Comparison of ENCODE assay signal across 9 cellular contexts in the genomic region with DNA sequence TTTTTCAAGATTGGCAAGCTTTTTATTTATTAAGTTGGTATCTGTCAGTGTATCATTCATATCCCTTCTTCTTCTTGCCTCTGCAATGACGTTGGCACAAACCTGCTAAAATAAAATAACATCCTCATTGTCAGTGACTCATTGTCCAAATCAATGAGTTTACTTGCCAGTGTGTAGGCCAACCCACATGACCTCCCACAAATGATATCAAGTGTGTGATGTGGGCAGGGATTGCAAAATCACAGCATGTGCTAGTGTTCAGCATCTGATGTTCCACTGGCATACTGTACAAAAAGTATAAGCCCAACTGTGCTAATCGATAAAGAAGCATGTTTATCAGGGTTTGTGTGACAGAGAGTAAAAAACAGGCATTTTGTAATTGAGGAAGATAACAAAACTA. TPM values are rescaled to one million over a fixed set of nuclear protein-coding genes. Genes with fewer than 3 reads are reported as not detected.
DNase-seq lines count a peak whose midpoint lies in the region; ATAC-seq and TF ChIP-seq lines count a peak whose summit lies in the region.
"Had no signal": no experiment of that assay in that cellular context is flagged by ENCODE, and none has a peak within 500 bp of the region (broad histone marks: within the 10 kb centered on the region; RNA-seq: fewer than 3 reads in every experiment).

No MANE protein-coding gene starts in this region.

- no peak for TF ChIP-seq EP300 in sigmoid colon (IDR thresholded peaks at IDR 0.05)

- peak; percentile 89 for ATAC-seq in left colon

- intact Hi-C loops in left colon (cut with DNase I, micrococcal nuclease) (no loop called here), sigmoid colon (cut with DNase I) (no loop called here)

- TF ChIP-seq POLR2A in sigmoid colon (IDR thresholded peaks at IDR 0.05) = no peak

- no peaks in the 10 kb centered on the region for H3K4me1 ChIP-seq in HEK293 (ENCODE audit: control insufficient read depth, insufficient read depth, low read length)
- peaks cover 22% of the 10 kb centered on the region for H3K4me1 ChIP-seq in adipocyte (ENCODE audit: control insufficient read depth, insufficient read depth, low read length)
- peaks cover 0 to 23% (median 9%) of the 10 kb centered on the region in 4 donors for H3K4me1 ChIP-seq in sigmoid colon

- H3K36me3 ChIP-seq in HEK293 (ENCODE audit: control insufficient read depth in 2 of 2, insufficient read depth in 1 of 2, low read length in 2 of 2) (no peaks in the 10 kb centered on the region), adipocyte (ENCODE audit: control insufficient read depth, insufficient read depth, low read length, severe bottlenecking) (no peaks in the 10 kb centered on the region), sigmoid colon (no peaks in the 10 kb centered on the region)

- H3K4me3 ChIP-seq in HEK293 (ENCODE audit: low read depth, low read length) (no peak overlapping the region), adipocyte (ENCODE audit: low read length) (no peak overlapping the region), sigmoid colon (no peak overlapping the region)

- POLR2A ChIA-PET in HEK293 (lab: Yijun Ruan, JAX) = no interaction called here

- H3K27ac ChIP-seq in HEK293 (ENCODE audit: extremely low read depth, low read depth, low read length) = no peak overlapping the region
- no peak overlapping the region for H3K27ac ChIP-seq in sigmoid colon

- WGBS in sigmoid colon, 2 donors = 39 to 68% methylated on average over 2 of the region's 2 CpGs

- DNase-seq in AG09319 (ENCODE audit: extremely low read depth, low read depth) (peak; percentile 52), adipocyte (ENCODE audit: low read depth) (peak; percentile 37), left colon (peak in 1 of 2 donors; percentile 41), NCI-H774 (lab: John Stamatoyannopoulos, UW) (no peak), COLO668 (lab: John Stamatoyannopoulos, UW; ENCODE audit: unreplicated experiment) (no peak), 8988T (no peak), sigmoid colon (no peak)
- DNase-seq: NCI-H510A had no signal

- TF ChIP-seq CTCF in AG09319 (IDR thresholded peaks at IDR 0.05; ENCODE audit: low read depth, low read length) (no peak), HEK293 (tag by site-specific recombination; IDR thresholded peaks at IDR 0.05) (no peak), sigmoid colon (IDR thresholded peaks at IDR 0.05) (no peak)

- H3K9ac ChIP-seq in adipocyte (ENCODE audit: low read length) = no peak overlapping the region

- H3K9me3 ChIP-seq in HEK293 (ENCODE audit: control insufficient read depth, insufficient read depth, low read depth, low read length) (no peaks in the 10 kb centered on the region), adipocyte (ENCODE audit: control insufficient read depth, low read length) (no peaks in the 10 kb centered on the region), sigmoid colon (no peaks in the 10 kb centered on the region)

- H3K27me3 ChIP-seq in adipocyte (replicated peaks; ENCODE audit: control insufficient read depth, insufficient read depth, low read length) (no peaks in the 10 kb centered on the region), sigmoid colon (no peaks in the 10 kb centered on the region)

- CTCF ChIA-PET in HEK293 (lab: Yijun Ruan, JAX) = interaction anchor here (0.8 kb wide), 1 partner anchor 43 kb away, joined by 4 read pairs; no protein-coding TSS in a partner anchor

TF ChIP-seq in HEK293, 187 proteins besides CTCF, POLR2A, EP300 and RAD21 (continues in another document):
- TF ChIP-seq EGR2 (tag by site-specific recombination; IDR thresholded peaks at IDR 0.05; ENCODE audit: low read depth) = peak; percentile 94
- TF ChIP-seq ZNF391 (tag by site-specific recombination; IDR thresholded peaks at IDR 0.05; ENCODE audit: borderline replicate concordance, low read depth) = no peak
- peak; percentile 48; the same call in 1 of the 2 replicates for TF ChIP-seq ZNF660 (tag by site-specific recombination; IDR thresholded peaks at IDR 0.05)
- no peak for TF ChIP-seq GLIS1 (tag by site-specific recombination; IDR thresholded peaks at IDR 0.05)
- no peak for TF ChIP-seq KLF1 (tag by site-specific recombination; IDR thresholded peaks at IDR 0.05)
- TF ChIP-seq ZNF184 (tag by site-specific recombination; IDR thresholded peaks at IDR 0.05) = no peak
- TF ChIP-seq ZEB2 (tag by site-specific recombination; IDR thresholded peaks at IDR 0.05) = no peak
- no peak for TF ChIP-seq SP2 (tag by site-specific recombination; IDR thresholded peaks at IDR 0.05)
- TF ChIP-seq ZNF266 (tag by site-specific recombination; IDR thresholded peaks at IDR 0.05; ENCODE audit: low read depth) = no peak
- peak; percentile 12; the same call in 1 of the 2 replicates for TF ChIP-seq ZNF600 (tag by site-specific recombination; IDR thresholded peaks at IDR 0.05)
- no peak for TF ChIP-seq SCRT1 (tag by site-specific recombination; IDR thresholded peaks at IDR 0.05; ENCODE audit: borderline replicate concordance)
- TF ChIP-seq, protein P1, sequence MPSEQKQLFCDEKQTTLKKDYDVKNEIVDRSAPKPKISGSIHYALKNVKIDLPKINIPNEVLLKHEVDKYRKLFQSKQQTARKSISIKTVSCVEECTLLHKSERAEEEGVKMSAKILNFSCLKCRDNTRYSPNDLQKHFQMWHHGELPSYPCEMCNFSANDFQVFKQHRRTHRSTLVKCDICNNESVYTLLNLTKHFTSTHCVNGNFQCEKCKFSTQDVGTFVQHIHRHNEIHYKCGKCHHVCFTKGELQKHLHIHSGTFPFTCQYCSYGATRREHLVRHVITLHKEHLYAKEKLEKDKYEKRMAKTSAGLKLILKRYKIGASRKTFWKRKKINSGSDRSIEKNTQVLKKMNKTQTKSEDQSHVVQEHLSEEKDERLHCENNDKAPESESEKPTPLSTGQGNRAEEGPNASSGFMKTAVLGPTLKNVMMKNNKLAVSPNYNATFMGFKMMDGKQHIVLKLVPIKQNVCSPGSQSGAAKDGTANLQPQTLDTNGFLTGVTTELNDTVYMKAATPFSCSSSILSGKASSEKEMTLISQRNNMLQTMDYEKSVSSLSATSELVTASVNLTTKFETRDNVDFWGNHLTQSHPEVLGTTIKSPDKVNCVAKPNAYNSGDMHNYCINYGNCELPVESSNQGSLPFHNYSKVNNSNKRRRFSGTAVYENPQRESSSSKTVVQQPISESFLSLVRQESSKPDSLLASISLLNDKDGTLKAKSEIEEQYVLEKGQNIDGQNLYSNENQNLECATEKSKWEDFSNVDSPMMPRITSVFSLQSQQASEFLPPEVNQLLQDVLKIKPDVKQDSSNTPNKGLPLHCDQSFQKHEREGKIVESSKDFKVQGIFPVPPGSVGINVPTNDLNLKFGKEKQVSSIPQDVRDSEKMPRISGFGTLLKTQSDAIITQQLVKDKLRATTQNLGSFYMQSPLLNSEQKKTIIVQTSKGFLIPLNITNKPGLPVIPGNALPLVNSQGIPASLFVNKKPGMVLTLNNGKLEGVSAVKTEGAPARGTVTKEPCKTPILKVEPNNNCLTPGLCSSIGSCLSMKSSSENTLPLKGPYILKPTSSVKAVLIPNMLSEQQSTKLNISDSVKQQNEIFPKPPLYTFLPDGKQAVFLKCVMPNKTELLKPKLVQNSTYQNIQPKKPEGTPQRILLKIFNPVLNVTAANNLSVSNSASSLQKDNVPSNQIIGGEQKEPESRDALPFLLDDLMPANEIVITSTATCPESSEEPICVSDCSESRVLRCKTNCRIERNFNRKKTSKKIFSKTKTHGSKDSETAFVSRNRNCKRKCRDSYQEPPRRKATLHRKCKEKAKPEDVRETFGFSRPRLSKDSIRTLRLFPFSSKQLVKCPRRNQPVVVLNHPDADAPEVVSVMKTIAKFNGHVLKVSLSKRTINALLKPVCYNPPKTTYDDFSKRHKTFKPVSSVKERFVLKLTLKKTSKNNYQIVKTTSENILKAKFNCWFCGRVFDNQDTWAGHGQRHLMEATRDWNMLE (tag by site-specific recombination; conservative IDR thresholded peaks at IDR 0.05; ENCODE audit: low read depth) = no peak
- peak; percentile 46 for TF ChIP-seq SP7 (tag by site-specific recombination; IDR thresholded peaks at IDR 0.05)
- TF ChIP-seq SP3 (tag by site-specific recombination; IDR thresholded peaks at IDR 0.05) = peak; percentile 32; the same call in 1 of the 2 replicates
- TF ChIP-seq MEIS1 (CRISPR knock-in tag; IDR thresholded peaks at IDR 0.05; ENCODE audit: borderline replicate concordance) = no peak
- TF ChIP-seq ZNF18 (tag by site-specific recombination; IDR thresholded peaks at IDR 0.05) = no peak
- no peak for TF ChIP-seq ZNF549 (tag by site-specific recombination; IDR thresholded peaks at IDR 0.05)
- no peak for TF ChIP-seq BCL6B (tag by site-specific recombination; IDR thresholded peaks at IDR 0.05)
- no peak for TF ChIP-seq ZSCAN30 (tag by site-specific recombination; IDR thresholded peaks at IDR 0.05)
- TF ChIP-seq ZNF677 (tag by site-specific recombination; IDR thresholded peaks at IDR 0.05) = no peak
- TF ChIP-seq ZNF629 (tag by site-specific recombination; IDR thresholded peaks at IDR 0.05) = peak; percentile 61

RNA-seq across cellular contexts. Expression of gene GPAT3, which starts 25.5 kb away (rescaled TPM):
- total RNA-seq in left colon (10 to 100 TPM; 27.0 to 51.5 TPM), sigmoid colon (10 to 100 TPM in 3 of 4 donors, 1 to 10 TPM in 1; 5.6 to 23.1 (median 17.3) TPM)
- 10 to 100 TPM in 1 of 3 donors, 1 to 10 TPM in 2; 4.6 to 13.0 (median 4.8) TPM for polyA plus RNA-seq in sigmoid colon

Comparison
In these comparisons a context has a peak if more than half of its experiments do, and no peak if none do; other contexts are left out.
1. DNase-seq: peak in AG09319 (single experiment) and adipocyte (single experiment); none in NCI-H774 (single experiment), COLO668 (single experiment), 8988T (single experiment) and sigmoid colon (single experiment).